Comparison of ENCODE assay signal across 19 cellular contexts in genomic region chr21:45335761-45336534, GRCh38. TPM values are rescaled to one million over a fixed set of nuclear protein-coding genes. Genes with fewer than 3 reads are reported as not detected.
DNase-seq lines count a peak whose midpoint lies in the region; ATAC-seq and TF ChIP-seq lines count a peak whose summit lies in the region.
"Had no signal": no experiment of that assay in that cellular context is flagged by ENCODE, and none has a peak within 500 bp of the region (broad histone marks: within the 10 kb centered on the region; RNA-seq: fewer than 3 reads in every experiment).

No MANE protein-coding gene starts in this region.

- H3K4me3 ChIP-seq in mesenchymal stem cell (ENCODE audit: insufficient read depth in 1 of 2, low read depth in 1 of 2, low read length in 2 of 2) = no peak overlapping the region
- H3K4me3 ChIP-seq: ascending aorta, gastrocnemius medialis, PC-9 had no signal

- H3K23ac ChIP-seq in mesenchymal stem cell (ENCODE audit: low read length in 2 of 2) = no peak overlapping the region

- H3K4me2 ChIP-seq in mesenchymal stem cell (ENCODE audit: low read length, poor library complexity, severe bottlenecking) = no peak overlapping the region
- H3K4me2 ChIP-seq: PC-9 had no signal

- no peak overlapping the region for H4K8ac ChIP-seq in mesenchymal stem cell (ENCODE audit: low read length)

- H3K79me1 ChIP-seq in mesenchymal stem cell (replicated peaks; ENCODE audit: low read length, poor library complexity, severe bottlenecking) = no peaks in the 10 kb centered on the region

- no peak overlapping the region for H3K4me3 Mint-ChIP-seq in activated naive CD4-positive, alpha-beta T cell treated with anti-CD3 and anti-CD28 coated beads, Interleukin-2, amount 10 ng/mL, durations not matched to agents 7 days and 5 days
- no peak overlapping the region for H3K4me3 Mint-ChIP-seq in chondrocyte (ENCODE audit: unreplicated experiment)
- H3K4me3 Mint-ChIP-seq: activated B cell treated with CpG ODN at 0.5 μM for 24 hours; activated CD4-positive, alpha-beta memory T cell treated with anti-CD3 and anti-CD28 coated beads, Interleukin-2, amount 10 ng/mL, durations not matched to agents 7 days and 5 days had no signal

- H2BK15ac ChIP-seq in mesenchymal stem cell (ENCODE audit: low read depth, poor library complexity, severe bottlenecking) = peak overlapping the region; percentile 23

- H2AFZ ChIP-seq in mesenchymal stem cell (ENCODE audit: low read depth, low read length) = no peak overlapping the region
- H2AFZ ChIP-seq: PC-9 had no signal

- H3K9me3 Mint-ChIP-seq in activated naive CD4-positive, alpha-beta T cell treated with anti-CD3 and anti-CD28 coated beads, Interleukin-2, amount 10 ng/mL, durations not matched to agents 7 days and 5 days = no peaks in the 10 kb centered on the region
- H3K9me3 Mint-ChIP-seq in chondrocyte (ENCODE audit: low read depth) = no peaks in the 10 kb centered on the region
- H3K9me3 Mint-ChIP-seq: activated B cell treated with CpG ODN at 0.5 μM for 24 hours; activated CD4-positive, alpha-beta memory T cell treated with anti-CD3 and anti-CD28 coated beads, Interleukin-2, amount 10 ng/mL, durations not matched to agents 7 days and 5 days had no signal

- peak overlapping the region; percentile 5 for H2BK5ac ChIP-seq in mesenchymal stem cell (ENCODE audit: low read depth, low read length, poor library complexity, severe bottlenecking)

- no peak overlapping the region for H3K27ac ChIP-seq in mesenchymal stem cell (ENCODE audit: low read length, poor library complexity, severe bottlenecking)
- H3K27ac ChIP-seq: ascending aorta, gastrocnemius medialis, PC-9 had no signal

- no peak for TF ChIP-seq CTCF in chondrocyte (IDR thresholded peaks at IDR 0.05)

- peaks cover 0 to 2% of the 10 kb centered on the region in 2 experiments for H3K36me3 ChIP-seq in mesenchymal stem cell (ENCODE audit: control insufficient read depth in 1 of 2, insufficient read depth in 2 of 2, low read depth in 1 of 2, low read length in 2 of 2)
- H3K36me3 ChIP-seq: ascending aorta, gastrocnemius medialis had no signal

- H3K14ac ChIP-seq in mesenchymal stem cell (ENCODE audit: low read length in 2 of 2) = peak overlapping the region in 1 of 2 experiments; percentile 23

- peak overlapping the region; percentile 54 for H4K91ac ChIP-seq in mesenchymal stem cell (ENCODE audit: low read length)

- H2AK5ac ChIP-seq in mesenchymal stem cell (ENCODE audit: low read length, severe bottlenecking) = peak overlapping the region; percentile 93

- H3K27me3 ChIP-seq in mesenchymal stem cell (ENCODE audit: control insufficient read depth in 1 of 2, insufficient read depth in 1 of 2, low read length in 2 of 2) = peaks cover 0 to 25% of the 10 kb centered on the region in 2 experiments
- H3K27me3 ChIP-seq: ascending aorta had no signal

- peaks cover 16% of the 10 kb centered on the region for H3K27me3 Mint-ChIP-seq in activated naive CD4-positive, alpha-beta T cell treated with anti-CD3 and anti-CD28 coated beads, Interleukin-2, amount 10 ng/mL, durations not matched to agents 7 days and 5 days
- H3K27me3 Mint-ChIP-seq in chondrocyte (ENCODE audit: low read depth) = no peaks in the 10 kb centered on the region

- peaks cover 45% of the 10 kb centered on the region for H3K4me1 ChIP-seq in mesenchymal stem cell (ENCODE audit: control insufficient read depth, insufficient read depth, low read depth, low read length)
- H3K4me1 ChIP-seq: gastrocnemius medialis had no signal

- no peaks in the 10 kb centered on the region for H3K36me3 Mint-ChIP-seq in activated naive CD4-positive, alpha-beta T cell treated with anti-CD3 and anti-CD28 coated beads, Interleukin-2, amount 10 ng/mL, durations not matched to agents 7 days and 5 days
- no peaks in the 10 kb centered on the region for H3K36me3 Mint-ChIP-seq in chondrocyte (ENCODE audit: low read depth)

- CTCF ChIA-PET in activated naive CD4-positive, alpha-beta T cell treated with anti-CD3 and anti-CD28 coated beads, Interleukin-2, amount 10 ng/mL, durations not matched to agents 7 days and 5 days (lab: Charles Lee) = no interaction called here

- peak overlapping the region; percentile 42 to 58 for H3K18ac ChIP-seq in mesenchymal stem cell (ENCODE audit: low read depth in 1 of 2, low read length in 2 of 2)

- peak; percentile 5 for ATAC-seq in stimulated activated naive CD8-positive, alpha-beta T cell treated with anti-CD3 and anti-CD28 coated beads, Interleukin-15, Interleukin-2, amounts not matched to agents 100 U/mL and 50 U/mL, for 24 hours
- ATAC-seq: esophagus mucosa had no signal

- H3K4ac ChIP-seq in mesenchymal stem cell (ENCODE audit: low read depth in 1 of 2, low read length in 2 of 2) = peak overlapping the region in 1 of 2 experiments; percentile 54

- H3K27ac Mint-ChIP-seq in activated naive CD4-positive, alpha-beta T cell treated with anti-CD3 and anti-CD28 coated beads, Interleukin-2, amount 10 ng/mL, durations not matched to agents 7 days and 5 days = no peak overlapping the region
- H3K27ac Mint-ChIP-seq in chondrocyte (ENCODE audit: unreplicated experiment) = no peak overlapping the region
- H3K27ac Mint-ChIP-seq: activated B cell treated with CpG ODN at 0.5 μM for 24 hours; activated CD4-positive, alpha-beta memory T cell treated with anti-CD3 and anti-CD28 coated beads, Interleukin-2, amount 10 ng/mL, durations not matched to agents 7 days and 5 days had no signal

- DNase-seq in activated naive CD4-positive, alpha-beta T cell treated with anti-CD3 and anti-CD28 coated beads, Interleukin-2, amount 50 U/mL, for 16 hours = peak; percentile 9
- no peak for DNase-seq in activated naive CD4-positive, alpha-beta T cell treated with anti-CD3 and anti-CD28 coated beads, Interleukin-2, amount 10 ng/mL, durations not matched to agents 7 days and 5 days
- DNase-seq in chondrocyte (ENCODE audit: low spot score) (peak; percentile 87), mesenchymal stem cell (no peak), AG08396 (ENCODE audit: low spot score) (no peak), NCI-H774 (lab: John Stamatoyannopoulos, UW) (no peak), NCI-H446 treated with DMSO at 0.1 percent for 48 hours (lab: John Stamatoyannopoulos, UW) (no peak)
- no peak for DNase-seq in stimulated activated naive CD8-positive, alpha-beta T cell treated with anti-CD3 and anti-CD28 coated beads, Interleukin-15, Interleukin-2, amounts not matched to agents 100 U/mL and 50 U/mL, for 24 hours
- DNase-seq: activated B cell treated with CpG ODN at 0.5 μM for 24 hours; activated CD4-positive, alpha-beta memory T cell treated with anti-CD3 and anti-CD28 coated beads, Interleukin-2, amount 10 ng/mL, durations not matched to agents 7 days and 5 days; activated naive CD4-positive, alpha-beta T cell treated with Interleukin-2 at 50 U/mL for 16 hours; activated T-cell treated with anti-CD3 and anti-CD28 coated beads, Interleukin-2, amount 50 U/mL, for 1 hour; DMS 273 treated with DMSO at 0.1 percent for 48 hours; effector CD4-positive, alpha-beta T cell; gastrocnemius medialis; PC-9; stimulated activated CD8-positive, alpha-beta memory T cell treated with anti-CD3 and anti-CD28 coated beads, Interleukin-4, amount 100 ng/mL, for 48 hours had no signal

- H2BK120ac ChIP-seq in mesenchymal stem cell (ENCODE audit: low read depth, low read length) = no peak overlapping the region

- no peak overlapping the region for H3K9ac ChIP-seq in mesenchymal stem cell (ENCODE audit: low read length)

- no peaks in the 10 kb centered on the region for H3K4me1 Mint-ChIP-seq in activated naive CD4-positive, alpha-beta T cell treated with anti-CD3 and anti-CD28 coated beads, Interleukin-2, amount 10 ng/mL, durations not matched to agents 7 days and 5 days
- H3K4me1 Mint-ChIP-seq in chondrocyte (ENCODE audit: low read depth) = peaks cover 42% of the 10 kb centered on the region
- H3K4me1 Mint-ChIP-seq: activated B cell treated with CpG ODN at 0.5 μM for 24 hours; activated CD4-positive, alpha-beta memory T cell treated with anti-CD3 and anti-CD28 coated beads, Interleukin-2, amount 10 ng/mL, durations not matched to agents 7 days and 5 days had no signal

- no peaks in the 10 kb centered on the region for H3K9me3 ChIP-seq in mesenchymal stem cell (ENCODE audit: control insufficient read depth, low read length)
- H3K9me3 ChIP-seq: ascending aorta, gastrocnemius medialis had no signal

- peak overlapping the region in 1 of 2 experiments; percentile 12 for H2BK12ac ChIP-seq in mesenchymal stem cell (ENCODE audit: low read length in 2 of 2)

- 91% methylated on average over 17 of the region's 19 CpGs for WGBS in mesenchymal stem cell

RNA-seq across cellular contexts. Expression of gene POFUT2, which starts 48.3 kb away (rescaled TPM):
- total RNA-seq in chondrocyte = 59.9 to 73.6 TPM (median 72.4 TPM) in 3 replicates
- polyA plus RNA-seq in mesenchymal stem cell (2013, experiment 1 of 2) = 75.1 TPM
- polyA plus RNA-seq in mesenchymal stem cell (2013, experiment 2 of 2) = 76.3 TPM

Comparison
In these comparisons a context has a peak if more than half of its experiments do, and no peak if none do; other contexts are left out.
1. DNase-seq: peak in activated naive CD4-positive, alpha-beta T cell treated with anti-CD3 and anti-CD28 coated beads, Interleukin-2, amount 50 U/mL, for 16 hours (single experiment) and chondrocyte (single experiment); none in activated naive CD4-positive, alpha-beta T cell treated with anti-CD3 and anti-CD28 coated beads, Interleukin-2, amount 10 ng/mL, durations not matched to agents 7 days and 5 days (single experiment), mesenchymal stem cell (single experiment), stimulated activated naive CD8-positive, alpha-beta T cell treated with anti-CD3 and anti-CD28 coated beads, Interleukin-15, Interleukin-2, amounts not matched to agents 100 U/mL and 50 U/mL, for 24 hours (single experiment), AG08396 (single experiment), NCI-H774 (single experiment) and NCI-H446 treated with DMSO at 0.1 percent for 48 hours (single experiment).